15 cellular contexts compared by ENCODE assay signal in genomic region chr13:50800091-50800739, GRCh38. TPM values are rescaled to one million over a fixed set of nuclear protein-coding genes. Genes with fewer than 3 reads are reported as not detected.
DNase-seq lines count a peak whose midpoint lies in the region; ATAC-seq, FAIRE-seq and TF ChIP-seq lines count a peak whose summit lies in the region.
"Had no signal": no experiment of that assay in that cellular context is flagged by ENCODE, and none has a peak within 500 bp of the region (broad histone marks: within the 10 kb centered on the region; RNA-seq: fewer than 3 reads in every experiment).

No MANE protein-coding gene starts in this region.

- intact Hi-C loops in CD8-positive, alpha-beta T cell (cut with DNase I, micrococcal nuclease) = loop anchor here in 1 of 2 experiments (2.0 to 10.0 kb wide), 3 partner anchors 113 to 713 kb away; no protein-coding TSS in a partner anchor

- no peaks in the 10 kb centered on the region for H3K36me3 Mint-ChIP-seq in astrocyte (ENCODE audit: low read depth, unreplicated experiment)
- no peaks in the 10 kb centered on the region for H3K36me3 Mint-ChIP-seq in CD8-positive, alpha-beta T cell
- no peaks in the 10 kb centered on the region; the same call in 1 of the 2 replicates for H3K36me3 Mint-ChIP-seq in WTC11
- H3K36me3 Mint-ChIP-seq: activated CD4-positive, alpha-beta memory T cell treated with anti-CD3 and anti-CD28 coated beads for 36 hours had no signal

- H3F3A ChIP-seq in DOHH2 (ENCODE audit: control insufficient read depth, insufficient read depth) (0 out of 2 replicates have a peak, but pooled peaks cover 2% of the 10 kb centered on the region), Loucy (ENCODE audit: low read depth) (no peaks in the 10 kb centered on the region)

- H3K9me3 Mint-ChIP-seq in astrocyte (ENCODE audit: unreplicated experiment) (peaks cover 2% of the 10 kb centered on the region), WTC11 (peaks cover 6% of the 10 kb centered on the region)
- H3K9me3 Mint-ChIP-seq in CD8-positive, alpha-beta T cell = no peaks in the 10 kb centered on the region
- H3K9me3 Mint-ChIP-seq: effector memory CD8-positive, alpha-beta T cell had no signal

- H2AFZ ChIP-seq in Loucy (ENCODE audit: low read length) (no peak overlapping the region), astrocyte (ENCODE audit: low read depth, low read length) (no peak overlapping the region)

- H3K4me2 ChIP-seq in DOHH2 (ENCODE audit: low read length) (peak overlapping the region; percentile 55), Loucy (ENCODE audit: low read depth, low read length, poor library complexity, severe bottlenecking) (peak overlapping the region; percentile 41), astrocyte (ENCODE audit: low read length) (peak overlapping the region; percentile 8)

- H3K27ac ChIP-seq in DOHH2 (ENCODE audit: low read depth, low read length) (peak overlapping the region; percentile 30), astrocyte (ENCODE audit: low read depth, low read length) (no peak overlapping the region)
- no peak overlapping the region for H3K27ac ChIP-seq in CD8-positive, alpha-beta T cell (ENCODE audit: low read depth, low read length)

- ATAC-seq in GM19328 (IDR thresholded peaks at IDR 0.05; ENCODE audit: unreplicated experiment) = no peak
- ATAC-seq in CD8-positive, alpha-beta T cell = no peak
- ATAC-seq in WTC11 = no peak

- peak overlapping the region; percentile 94 for H3K27ac Mint-ChIP-seq in astrocyte (ENCODE audit: unreplicated experiment)
- H3K27ac Mint-ChIP-seq in CD8-positive, alpha-beta T cell = no peak overlapping the region
- H3K27ac Mint-ChIP-seq in WTC11 = no peak overlapping the region
- H3K27ac Mint-ChIP-seq: activated CD4-positive, alpha-beta memory T cell treated with anti-CD3 and anti-CD28 coated beads for 36 hours; activated naive CD8-positive, alpha-beta T cell treated with anti-CD3 and anti-CD28 coated beads, Interleukin-2, amount 10 ng/mL, durations not matched to agents 7 days and 5 days; activated T-cell treated with anti-CD3 and anti-CD28 coated beads, Interleukin-2, amount 50 U/mL, for 72 hours; effector memory CD8-positive, alpha-beta T cell had no signal

- H3K9me3 ChIP-seq in DOHH2 (ENCODE audit: control insufficient read depth, insufficient read depth, low read length) (peaks cover 5% of the 10 kb centered on the region; the same call in 1 of the 2 replicates), Loucy (ENCODE audit: insufficient read depth, low read depth, low read length) (no peaks in the 10 kb centered on the region; the same call in 1 of the 2 replicates), astrocyte (ENCODE audit: insufficient read depth, low read depth, low read length) (no peaks in the 10 kb centered on the region)
- H3K9me3 ChIP-seq in CD8-positive, alpha-beta T cell (ENCODE audit: low read length) = no peaks in the 10 kb centered on the region

- no peaks in the 10 kb centered on the region for H3K27me3 ChIP-seq in DOHH2 (ENCODE audit: control insufficient read depth, low read length)
- H3K27me3 ChIP-seq in Loucy (ENCODE audit: insufficient read depth, low read length, poor library complexity, severe bottlenecking) = no peaks in the 10 kb centered on the region
- H3K27me3 ChIP-seq in astrocyte (ENCODE audit: insufficient read depth, low read length) = no peaks in the 10 kb centered on the region
- H3K27me3 ChIP-seq in CD8-positive, alpha-beta T cell (ENCODE audit: insufficient read depth, low read length) = no peaks in the 10 kb centered on the region

- no peak for TF ChIP-seq CTCF in DOHH2 (IDR thresholded peaks at IDR 0.05; ENCODE audit: low read depth, low read length, poor library complexity, severe bottlenecking)
- no peak for TF ChIP-seq CTCF in Loucy (conservative IDR thresholded peaks at IDR 0.05; ENCODE audit: low read length)
- no peak for TF ChIP-seq CTCF in astrocyte (IDR thresholded peaks at IDR 0.05; ENCODE audit: insufficient read depth, low read depth, low read length)
- TF ChIP-seq CTCF in CD8-positive, alpha-beta T cell (IDR thresholded peaks at IDR 0.05) = no peak
- TF ChIP-seq CTCF in WTC11 (IDR thresholded peaks at IDR 0.05) = no peak

- H3K4me3 ChIP-seq in DOHH2 (ENCODE audit: low read length) (peak overlapping the region; percentile 26), Loucy (ENCODE audit: low read length, poor library complexity, severe bottlenecking) (no peak overlapping the region), astrocyte (ENCODE audit: insufficient read depth, low read depth, low read length) (no peak overlapping the region)
- no peak overlapping the region for H3K4me3 ChIP-seq in CD8-positive, alpha-beta T cell (ENCODE audit: low read depth, low read length)

- CTCF ChIA-PET in CD8-positive, alpha-beta T cell (lab: Charles Lee) = interaction anchor here (0.7 to 3.0 kb wide), 16 partner anchors 10 to 864 kb away, joined by 3 to 28 read pairs (median 5); partner anchors contain the start of genes SPRYD7 and TRIM13
- CTCF ChIA-PET in WTC11 (lab: Charles Lee) = interaction anchor here (0.8 to 1.8 kb wide), 13 partner anchors 11 to 931 kb away, joined by 3 to 21 read pairs (median 3); partner anchors contain the start of gene TRIM13

- H3K4me3 Mint-ChIP-seq in astrocyte (ENCODE audit: unreplicated experiment) (no peak overlapping the region), WTC11 (no peak overlapping the region)
- H3K4me3 Mint-ChIP-seq in CD8-positive, alpha-beta T cell = no peak overlapping the region
- H3K4me3 Mint-ChIP-seq: activated CD4-positive, alpha-beta memory T cell treated with anti-CD3 and anti-CD28 coated beads for 36 hours; activated naive CD8-positive, alpha-beta T cell treated with anti-CD3 and anti-CD28 coated beads, Interleukin-2, amount 10 ng/mL, durations not matched to agents 7 days and 5 days; activated T-cell treated with anti-CD3 and anti-CD28 coated beads, Interleukin-2, amount 50 U/mL, for 72 hours; central memory CD8-positive, alpha-beta T cell; effector memory CD8-positive, alpha-beta T cell had no signal

- H3K4me1 Mint-ChIP-seq in astrocyte (ENCODE audit: low read depth, unreplicated experiment) (peaks cover 25% of the 10 kb centered on the region), WTC11 (peaks cover 14% of the 10 kb centered on the region)
- peaks cover 5% of the 10 kb centered on the region for H3K4me1 Mint-ChIP-seq in CD8-positive, alpha-beta T cell (ENCODE audit: low read depth)

- H3K27me3 Mint-ChIP-seq in astrocyte (ENCODE audit: low read depth, unreplicated experiment) (no peaks in the 10 kb centered on the region), WTC11 (ENCODE audit: low read depth) (no peaks in the 10 kb centered on the region)
- no peaks in the 10 kb centered on the region for H3K27me3 Mint-ChIP-seq in CD8-positive, alpha-beta T cell (ENCODE audit: low read depth)
- H3K27me3 Mint-ChIP-seq: central memory CD8-positive, alpha-beta T cell; effector memory CD8-positive, alpha-beta T cell had no signal

- DNase-seq in astrocyte (ENCODE audit: low read depth) (peak; percentile 7), pons (ENCODE audit: low spot score) (peak; percentile 9), WTC11 (ENCODE audit: low spot score) (no peak)
- no peak for DNase-seq in CD8-positive, alpha-beta T cell
- DNase-seq: activated CD4-positive, alpha-beta memory T cell treated with anti-CD3 and anti-CD28 coated beads for 36 hours; activated naive CD8-positive, alpha-beta T cell treated with anti-CD3 and anti-CD28 coated beads, Interleukin-2, amount 10 ng/mL, durations not matched to agents 7 days and 5 days; activated T-cell treated with anti-CD3 and anti-CD28 coated beads, Interleukin-2, amount 50 U/mL, for 72 hours; DMS79 treated with DMSO at 0.1 percent for 48 hours; effector memory CD8-positive, alpha-beta T cell; NCI-H2171 had no signal

- POLR2A ChIA-PET in CD8-positive, alpha-beta T cell (lab: Charles Lee) = interaction anchor here (1.6 kb wide), 1 partner anchor 112 kb away, joined by 4 read pairs; no protein-coding TSS in a partner anchor
- POLR2A ChIA-PET in WTC11 (lab: Charles Lee) = no interaction called here

- H3K79me2 ChIP-seq in DOHH2 (ENCODE audit: control insufficient read depth, low read length) (no peaks in the 10 kb centered on the region), Loucy (ENCODE audit: insufficient read depth, low read length) (no peaks in the 10 kb centered on the region), astrocyte (ENCODE audit: insufficient read depth, low read length) (no peaks in the 10 kb centered on the region)

- H3K9me2 ChIP-seq in DOHH2 (replicated peaks; ENCODE audit: control insufficient read depth, low read length) (no peaks in the 10 kb centered on the region), Loucy (replicated peaks; ENCODE audit: low read depth, low read length) (no peaks in the 10 kb centered on the region)

- no peak for FAIRE-seq in astrocyte (lab: Jason Lieb, UNC)
- FAIRE-seq: HTR-8/SVneo had no signal

- H3K4me1 ChIP-seq in DOHH2 (ENCODE audit: control insufficient read depth, low read length) (peaks cover 35% of the 10 kb centered on the region), Loucy (ENCODE audit: insufficient read depth, low read length, poor library complexity, severe bottlenecking) (peaks cover 32% of the 10 kb centered on the region), astrocyte (ENCODE audit: insufficient read depth, low read length) (peaks cover 29% of the 10 kb centered on the region)
- no peaks in the 10 kb centered on the region for H3K4me1 ChIP-seq in CD8-positive, alpha-beta T cell (ENCODE audit: insufficient read depth, low read length)

- peak overlapping the region; percentile 31 for H3K9ac ChIP-seq in Loucy (ENCODE audit: low read depth, low read length, poor library complexity, severe bottlenecking)
- H3K9ac ChIP-seq in astrocyte (ENCODE audit: low read length) = no peak overlapping the region

- H4K20me1 ChIP-seq in DOHH2 (ENCODE audit: control insufficient read depth, insufficient read depth, low read depth, low read length) = no peaks in the 10 kb centered on the region
- H4K20me1 ChIP-seq in Loucy (ENCODE audit: insufficient read depth, low read length, poor library complexity, severe bottlenecking) = no peaks in the 10 kb centered on the region
- no peaks in the 10 kb centered on the region for H4K20me1 ChIP-seq in astrocyte (ENCODE audit: insufficient read depth, low read length)

- H3K36me3 ChIP-seq in DOHH2 (ENCODE audit: control insufficient read depth, low read length) (no peaks in the 10 kb centered on the region), Loucy (ENCODE audit: insufficient read depth, low read length) (no peaks in the 10 kb centered on the region; the same call in 1 of the 2 replicates), astrocyte (ENCODE audit: insufficient read depth, low read length) (no peaks in the 10 kb centered on the region)
- H3K36me3 ChIP-seq in CD8-positive, alpha-beta T cell (ENCODE audit: insufficient read depth, low read length) = no peaks in the 10 kb centered on the region

TF ChIP-seq in WTC11, 78 proteins besides CTCF, POLR2A, EP300 and RAD21:
- TF ChIP-seq IRF2 (CRISPR knock-in tag; IDR thresholded peaks at IDR 0.05; ENCODE audit: borderline replicate concordance, low read depth) (no peak), ZNF416 (CRISPR knock-in tag; IDR thresholded peaks at IDR 0.05) (no peak)

RNA-seq across cellular contexts. Expression of gene DLEU7, which starts 43.3 kb away (rescaled TPM):
- total RNA-seq in astrocyte (0.43 and 0.57 TPM in 2 replicates), WTC11 (2021) (3.0 to 3.6 TPM (median 3.1 TPM) in 3 replicates)
- total RNA-seq in CD8-positive, alpha-beta T cell = not detected
- total RNA-seq: activated CD4-positive, alpha-beta memory T cell treated with anti-CD3 and anti-CD28 coated beads for 36 hours; activated naive CD8-positive, alpha-beta T cell treated with anti-CD3 and anti-CD28 coated beads, Interleukin-2, amount 10 ng/mL, durations not matched to agents 7 days and 5 days; activated T-cell treated with anti-CD3 and anti-CD28 coated beads, Interleukin-2, amount 50 U/mL, for 72 hours had no signal

Comparison
In these comparisons a context has a peak if more than half of its experiments do, and no peak if none do; other contexts are left out.
1. DNase-seq: peak in astrocyte (single experiment) and pons (single experiment); none in CD8-positive, alpha-beta T cell (0 of 7) and WTC11 (single experiment).
2. Peak in every context shown above with its lines, with median percentiles within 50 percentile points of each other: H3K4me2 ChIP-seq.